ENCODE assay signal across 7 cellular contexts in genomic region chr11:31555938-31556337, GRCh38.
"Had no signal": no experiment of that assay in that cellular context is flagged by ENCODE, and none has a peak within 500 bp of the region (broad histone marks: within the 10 kb centered on the region; RNA-seq: fewer than 3 reads in every experiment).

No MANE protein-coding gene starts in this region.

- H3K27ac ChIP-seq: GM23248, HL-60 had no signal

- H3K36me3 ChIP-seq: HAP-1 had no signal

- ATAC-seq: HepG2 had no signal

- H3K4me1 ChIP-seq: HAP-1 had no signal

- H3K9me3 ChIP-seq: HAP-1 had no signal

- H3K9ac ChIP-seq: GM23248 had no signal

- DNase-seq: GM23248, GOT3, H7, KBM-7 had no signal

- H3K4me3 ChIP-seq: GM23248, HAP-1 had no signal

- H2AFZ ChIP-seq: GM23248 had no signal
